Comparison of ENCODE assay signal across 8 cellular contexts in the genomic region with DNA sequence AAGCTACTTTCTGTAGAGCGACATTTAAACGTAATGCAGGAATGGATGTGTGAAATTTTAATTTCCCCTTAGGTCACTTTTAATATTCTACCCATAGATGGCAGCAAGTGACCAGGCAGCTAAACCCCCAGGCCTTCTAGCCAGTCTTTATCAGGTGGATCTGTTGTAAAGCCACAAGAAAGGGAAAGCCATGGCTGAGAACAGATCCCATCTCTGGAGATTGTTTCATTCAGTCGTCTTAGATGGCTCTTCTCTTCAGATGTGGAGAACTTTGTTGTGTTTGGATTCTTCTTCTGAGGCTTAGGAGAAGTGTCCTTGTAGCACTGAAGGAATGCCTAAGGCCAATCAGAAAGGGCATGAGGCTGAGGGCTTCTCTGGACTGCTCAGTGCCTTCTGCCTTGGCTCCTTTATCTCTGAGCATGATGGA. TPM values are rescaled to one million over a fixed set of nuclear protein-coding genes. Genes with fewer than 3 reads are reported as not detected.
DNase-seq lines count a peak whose midpoint lies in the region; ATAC-seq, FAIRE-seq and TF ChIP-seq lines count a peak whose summit lies in the region.

No MANE protein-coding gene starts in this region.

- H3K9me3 ChIP-seq in Loucy (ENCODE audit: insufficient read depth, low read depth, low read length): no peaks in the 10 kb centered on the region

- H3K36me3 ChIP-seq in Loucy (ENCODE audit: insufficient read depth, low read length): no peaks in the 10 kb centered on the region

- no peaks in the 10 kb centered on the region for H3K9me2 ChIP-seq in Loucy (replicated peaks; ENCODE audit: low read depth, low read length)

- peaks cover 5% of the 10 kb centered on the region for H3K27me3 ChIP-seq in Loucy (ENCODE audit: insufficient read depth, low read length, poor library complexity, severe bottlenecking)

- intact Hi-C loops in activated CD4-positive, alpha-beta T cell treated with anti-CD3 and anti-CD28 coated beads for 36 hours (cut with DNase I, micrococcal nuclease): loop anchor here (1.0 to 5.0 kb wide), 7 partner anchors 114 to 1713 kb away; no protein-coding TSS in a partner anchor

- H2AFZ ChIP-seq in Loucy (ENCODE audit: low read length): 0 out of 2 replicates have a peak overlapping the region, but pooled peaks have one; percentile 19

- H4K20me1 ChIP-seq in Loucy (ENCODE audit: insufficient read depth, low read length, poor library complexity, severe bottlenecking): no peaks in the 10 kb centered on the region

- H3K4me2 ChIP-seq in Loucy (ENCODE audit: low read depth, low read length, poor library complexity, severe bottlenecking): peak overlapping the region; percentile 1

- H3K4me1 ChIP-seq in Loucy (ENCODE audit: insufficient read depth, low read length, poor library complexity, severe bottlenecking): peaks cover 4% of the 10 kb centered on the region

- POLR2A ChIA-PET in activated CD4-positive, alpha-beta T cell treated with anti-CD3 and anti-CD28 coated beads for 36 hours (lab: Charles Lee): no interaction called here

- peaks cover 2% of the 10 kb centered on the region for H3K4me1 Mint-ChIP-seq in activated CD4-positive, alpha-beta T cell treated with anti-CD3 and anti-CD28 coated beads for 36 hours
- no peaks in the 10 kb centered on the region for H3K4me1 Mint-ChIP-seq in activated naive CD8-positive, alpha-beta T cell treated with anti-CD3 and anti-CD28 coated beads for 36 hours
- no peaks in the 10 kb centered on the region for H3K4me1 Mint-ChIP-seq in glutamatergic neuron (ENCODE audit: low read depth, unreplicated experiment)

- peak; percentile 74 for ATAC-seq in activated CD4-positive, alpha-beta T cell treated with anti-CD3 and anti-CD28 coated beads for 36 hours
- no peak for ATAC-seq in GM18519 (IDR thresholded peaks at IDR 0.05; ENCODE audit: low FRiP score, unreplicated experiment)

- H3F3A ChIP-seq in Loucy (ENCODE audit: low read depth): no peaks in the 10 kb centered on the region

- H3K4me3 ChIP-seq in Loucy (ENCODE audit: low read length, poor library complexity, severe bottlenecking): no peak overlapping the region

- CTCF ChIA-PET in activated CD4-positive, alpha-beta T cell treated with anti-CD3 and anti-CD28 coated beads for 36 hours (lab: Charles Lee): interaction anchor here (0.6 to 3.1 kb wide), 43 partner anchors 9 to 1754 kb away, joined by 3 to 19 read pairs (median 4); partner anchors contain the start of gene DTNBP1

- FAIRE-seq in RCC 7860 (lab: Jason Lieb, UNC): peak; percentile 64

- no peaks in the 10 kb centered on the region for H3K9me3 Mint-ChIP-seq in activated CD4-positive, alpha-beta T cell treated with anti-CD3 and anti-CD28 coated beads for 36 hours (ENCODE audit: low read depth)
- no peaks in the 10 kb centered on the region for H3K9me3 Mint-ChIP-seq in activated naive CD8-positive, alpha-beta T cell treated with anti-CD3 and anti-CD28 coated beads for 36 hours
- no peaks in the 10 kb centered on the region for H3K9me3 Mint-ChIP-seq in glutamatergic neuron (ENCODE audit: unreplicated experiment)

- H3K4me3 Mint-ChIP-seq in activated CD4-positive, alpha-beta T cell treated with anti-CD3 and anti-CD28 coated beads for 36 hours: no peak overlapping the region
- no peak overlapping the region for H3K4me3 Mint-ChIP-seq in activated naive CD8-positive, alpha-beta T cell treated with anti-CD3 and anti-CD28 coated beads for 36 hours
- no peak overlapping the region for H3K4me3 Mint-ChIP-seq in glutamatergic neuron (ENCODE audit: unreplicated experiment)

- TF ChIP-seq CTCF in Loucy (conservative IDR thresholded peaks at IDR 0.05; ENCODE audit: low read length) (peak; percentile 92), glutamatergic neuron (IDR thresholded peaks at IDR 0.05; ENCODE audit: partially characterized antibody, unreplicated experiment) (peak; percentile 66)

- no peaks in the 10 kb centered on the region for H3K79me2 ChIP-seq in Loucy (ENCODE audit: insufficient read depth, low read length)

- no peak overlapping the region for H3K27ac Mint-ChIP-seq in activated CD4-positive, alpha-beta T cell treated with anti-CD3 and anti-CD28 coated beads for 36 hours
- no peak overlapping the region for H3K27ac Mint-ChIP-seq in activated naive CD8-positive, alpha-beta T cell treated with anti-CD3 and anti-CD28 coated beads for 36 hours
- H3K27ac Mint-ChIP-seq in glutamatergic neuron (ENCODE audit: unreplicated experiment): no peak overlapping the region

- no peak overlapping the region for H3K9ac ChIP-seq in Loucy (ENCODE audit: low read depth, low read length, poor library complexity, severe bottlenecking)

- peak; percentile 63 for DNase-seq in activated CD4-positive, alpha-beta T cell treated with anti-CD3 and anti-CD28 coated beads for 36 hours
- DNase-seq in activated CD4-positive, alpha-beta T cell treated with anti-CD3 and anti-CD28 coated beads for 1 hour: no peak
- DNase-seq in RCC 7860 (ENCODE audit: low spot score) (peak; percentile 46), glutamatergic neuron (peak; percentile 24), putamen (ENCODE audit: low spot score) (peak; percentile 26)
- DNase-seq in activated naive CD8-positive, alpha-beta T cell treated with anti-CD3 and anti-CD28 coated beads for 36 hours: peak; percentile 14

- no peaks in the 10 kb centered on the region for H3K36me3 Mint-ChIP-seq in activated CD4-positive, alpha-beta T cell treated with anti-CD3 and anti-CD28 coated beads for 36 hours (ENCODE audit: low read depth)
- H3K36me3 Mint-ChIP-seq in activated naive CD8-positive, alpha-beta T cell treated with anti-CD3 and anti-CD28 coated beads for 36 hours: no peaks in the 10 kb centered on the region
- H3K36me3 Mint-ChIP-seq in glutamatergic neuron (ENCODE audit: unreplicated experiment): no peaks in the 10 kb centered on the region

- peaks cover 28% of the 10 kb centered on the region for H3K27me3 Mint-ChIP-seq in activated CD4-positive, alpha-beta T cell treated with anti-CD3 and anti-CD28 coated beads for 36 hours
- H3K27me3 Mint-ChIP-seq in activated naive CD8-positive, alpha-beta T cell treated with anti-CD3 and anti-CD28 coated beads for 36 hours: peaks cover 28% of the 10 kb centered on the region
- no peaks in the 10 kb centered on the region for H3K27me3 Mint-ChIP-seq in glutamatergic neuron (ENCODE audit: unreplicated experiment)

RNA-seq across cellular contexts. Expression of gene RNF182, which starts 15.8 kb away (rescaled TPM):
- total RNA-seq in activated CD4-positive, alpha-beta T cell treated with anti-CD3 and anti-CD28 coated beads for 36 hours: not detected
- total RNA-seq in activated naive CD8-positive, alpha-beta T cell treated with anti-CD3 and anti-CD28 coated beads for 36 hours: not detected
- 1.8 TPM for total RNA-seq in glutamatergic neuron (ENCODE audit: unreplicated experiment)
